ENCODE assay signal across 19 cellular contexts in the genomic region with DNA sequence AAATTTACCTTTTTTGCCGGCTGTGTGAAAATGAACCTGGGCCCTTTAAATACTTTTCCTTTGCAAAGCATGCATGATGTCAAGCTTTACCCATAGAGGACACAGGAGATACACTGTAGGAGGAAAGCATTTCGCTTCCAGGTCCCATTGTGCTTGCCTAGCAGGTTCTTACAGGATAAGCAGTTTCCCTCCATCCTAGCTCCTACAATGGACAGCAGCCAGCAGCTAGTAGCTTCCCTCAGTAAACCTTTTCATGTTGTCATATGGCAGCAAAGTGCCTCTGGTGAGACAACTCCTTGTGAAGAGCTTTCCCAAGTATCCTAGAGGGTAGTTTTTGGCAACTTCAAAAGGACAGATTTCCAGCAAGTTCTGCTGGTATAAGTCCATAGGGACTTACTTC.
"Had no signal": no experiment of that assay in that cellular context is flagged by ENCODE, and none has a peak within 500 bp of the region (broad histone marks: within the 10 kb centered on the region; RNA-seq: fewer than 3 reads in every experiment).

No MANE protein-coding gene starts in this region.

- H3K9me3 ChIP-seq: neutrophil, thyroid gland had no signal

- DNase-seq: activated B cell treated with CpG ODN at 0.5 μM for 24 hours; activated CD4-positive, alpha-beta T cell treated with anti-CD3 and anti-CD28 coated beads, Interleukin-2, amount 10 ng/mL, durations not matched to agents 24 days and 14 days; activated CD8-positive, alpha-beta memory T cell treated with anti-CD3 and anti-CD28 coated beads, Interleukin-2, amount 50 U/mL, for 4 hours; activated CD8-positive, alpha-beta T cell treated with anti-CD3 and anti-CD28 coated beads, Interleukin-2, amount 10 ng/mL, durations not matched to agents 7 days and 5 days; activated gamma-delta T cell; activated T-cell treated with anti-CD3 and anti-CD28 coated beads, Interleukin-2, amount 50 U/mL, for 72 hours; amniotic stem cell; central memory CD4-positive, alpha-beta T cell; effector memory CD4-positive, alpha-beta T cell; head of caudate nucleus; left colon; naive thymus-derived CD8-positive, alpha-beta T cell; posterior cingulate gyrus; stimulated activated CD4-positive, alpha-beta T cell treated with anti-CD3 and anti-CD28 coated beads, Interleukin-15, amount 100 ng/mL, for 24 hours; stimulated activated CD4-positive, alpha-beta T cell treated with anti-CD3 and anti-CD28 coated beads, Interleukin-4, amount 100 ng/mL, for 1 hour; stimulated activated naive B cell treated with anti-CD40 and anti-IgM and Interleukin-4, amounts not matched to agents 10 μg/mL and 1 μg/mL and 100 μg/mL, for 72 hours; thyroid gland had no signal

- H3K36me3 ChIP-seq: neutrophil, thyroid gland had no signal

- ATAC-seq: activated CD8-positive, alpha-beta T cell treated with anti-CD3 and anti-CD28 coated beads, Interleukin-2, amount 10 ng/mL, durations not matched to agents 7 days and 5 days; activated T-cell treated with anti-CD3 and anti-CD28 coated beads, Interleukin-2, amount 50 U/mL, for 72 hours; left colon; naive thymus-derived CD8-positive, alpha-beta T cell; stimulated activated naive B cell treated with anti-CD40 and anti-IgM and Interleukin-4, amounts not matched to agents 10 μg/mL and 1 μg/mL and 100 μg/mL, for 72 hours had no signal

- H3K27ac ChIP-seq: epithelial cell of prostate, neutrophil, thyroid gland had no signal

- H3K4me1 ChIP-seq: thyroid gland had no signal

- H3K4me3 ChIP-seq: thyroid gland had no signal

- H3K27me3 ChIP-seq: neutrophil, thyroid gland had no signal
